8 cellular contexts compared by ENCODE assay signal in genomic region chr13:48156466-48156865, GRCh38.
DNase-seq lines count a peak whose midpoint lies in the region; ATAC-seq lines count a peak whose summit lies in the region.

No MANE protein-coding gene starts in this region.

- H3K4me1 Mint-ChIP-seq in CD4-positive, CD25-positive, alpha-beta regulatory T cell: peaks cover 23 to 95% (median 64%) of the 10 kb centered on the region in 4 donors

- H3K27me3 ChIP-seq in CD4-positive, CD25-positive, alpha-beta regulatory T cell (ENCODE audit: control insufficient read depth, insufficient read depth, low read length): no peaks in the 10 kb centered on the region
- no peaks in the 10 kb centered on the region for H3K27me3 ChIP-seq in mucosa of rectum (ENCODE audit: control insufficient read depth in 2 of 2, insufficient read depth in 2 of 2, low read length in 2 of 2)
- no peaks in the 10 kb centered on the region for H3K27me3 ChIP-seq in thymus (ENCODE audit: control insufficient read depth, insufficient read depth)

- peaks cover 61% of the 10 kb centered on the region for H3K4me1 ChIP-seq in CD4-positive, CD25-positive, alpha-beta regulatory T cell (ENCODE audit: control insufficient read depth, insufficient read depth, low read length, poor library complexity, severe bottlenecking)
- H3K4me1 ChIP-seq in mucosa of rectum (ENCODE audit: control insufficient read depth in 2 of 2, insufficient read depth in 2 of 2, low read length in 2 of 2): peaks cover 0 to 3% of the 10 kb centered on the region in 2 donors
- H3K4me1 ChIP-seq in thymus (ENCODE audit: control insufficient read depth, insufficient read depth, low read length): peaks cover 18% of the 10 kb centered on the region

- 24% methylated on average over 6 of the region's 6 CpGs for WGBS in thymus

- H3K4me3 Mint-ChIP-seq in CD4-positive, CD25-positive, alpha-beta regulatory T cell: peak overlapping the region; percentile 70 to 86 (median 81)

- peak; percentile 67 to 93 (median 81) for DNase-seq in CD4-positive, CD25-positive, alpha-beta regulatory T cell
- DNase-seq in NCI-H460 (ENCODE audit: extremely low read depth, low read depth) (peak; percentile 36), HuH-7 (ENCODE audit: low spot score) (no peak)
- DNase-seq in activated T-helper 1 cell treated with anti-CD3 and anti-CD28 coated beads, Interleukin-2, amount 50 U/mL, for 16 hours (ENCODE audit: low read depth in 1 of 2, low spot score in 1 of 2): peak; percentile 43 to 70

- peak overlapping the region; percentile 68 for H3K4me3 ChIP-seq in CD4-positive, CD25-positive, alpha-beta regulatory T cell (ENCODE audit: low read depth, low read length)
- H3K4me3 ChIP-seq in mucosa of rectum (ENCODE audit: low read length in 2 of 2) (peak overlapping the region in 1 of 2 donors; percentile 13), thymus (ENCODE audit: low read length) (peak overlapping the region; percentile 19)

- no peaks in the 10 kb centered on the region for H3K36me3 ChIP-seq in CD4-positive, CD25-positive, alpha-beta regulatory T cell (ENCODE audit: control insufficient read depth, insufficient read depth, low read length)
- H3K36me3 ChIP-seq in mucosa of rectum (ENCODE audit: control insufficient read depth in 2 of 2, insufficient read depth in 2 of 2, low read length in 2 of 2) (no peaks in the 10 kb centered on the region), thymus (ENCODE audit: control insufficient read depth, insufficient read depth) (no peaks in the 10 kb centered on the region)

- peak overlapping the region; percentile 91 to 96 (median 95) for H3K27ac Mint-ChIP-seq in CD4-positive, CD25-positive, alpha-beta regulatory T cell

- H3K27ac ChIP-seq in CD4-positive, CD25-positive, alpha-beta regulatory T cell (ENCODE audit: insufficient read depth, low read length, poor library complexity, severe bottlenecking): peak overlapping the region; percentile 95
- H3K27ac ChIP-seq in mucosa of rectum (ENCODE audit: low read depth in 2 of 2, low read length in 2 of 2): peak overlapping the region; percentile 19 to 63
- H3K27ac ChIP-seq in thymus (ENCODE audit: low read depth): peak overlapping the region; percentile 80

- H3K36me3 Mint-ChIP-seq in CD4-positive, CD25-positive, alpha-beta regulatory T cell: no peaks in the 10 kb centered on the region

- peaks cover 0 to 1% (median 0%) of the 10 kb centered on the region in 7 donors for H3K9me3 Mint-ChIP-seq in CD4-positive, CD25-positive, alpha-beta regulatory T cell

- H3K27me3 Mint-ChIP-seq in CD4-positive, CD25-positive, alpha-beta regulatory T cell: peaks cover 5% of the 10 kb centered on the region

- H3K9me3 ChIP-seq in CD4-positive, CD25-positive, alpha-beta regulatory T cell (ENCODE audit: control insufficient read depth in 2 of 2, low read length in 2 of 2): no peaks in the 10 kb centered on the region
- H3K9me3 ChIP-seq in mucosa of rectum (ENCODE audit: control insufficient read depth in 2 of 2, low read length in 2 of 2) (no peaks in the 10 kb centered on the region), thymus (ENCODE audit: control insufficient read depth) (no peaks in the 10 kb centered on the region)

- peak overlapping the region in 1 of 2 donors; percentile 14 for H3K9ac ChIP-seq in mucosa of rectum (ENCODE audit: low read depth in 1 of 2, low read length in 2 of 2)

- ATAC-seq in CD4-positive, CD25-positive, alpha-beta regulatory T cell (ENCODE audit: low read depth in 2 of 2): peak; percentile 71 to 73
- ATAC-seq in GM21381 (IDR thresholded peaks at IDR 0.05; ENCODE audit: unreplicated experiment) (no peak), HG02981 (IDR thresholded peaks at IDR 0.05; ENCODE audit: unreplicated experiment) (no peak)

Comparison
In these comparisons a context has a peak if more than half of its experiments do, and no peak if none do; other contexts are left out.
1. ATAC-seq: peak in CD4-positive, CD25-positive, alpha-beta regulatory T cell (2 of 2); none in GM21381 (single experiment) and HG02981 (single experiment).
2. H3K27ac ChIP-seq: peak in every context shown above with its lines; median percentile 95 in CD4-positive, CD25-positive, alpha-beta regulatory T cell; 80 in thymus; 41 in mucosa of rectum.